9 cellular contexts compared by ENCODE assay signal in the genomic region with DNA sequence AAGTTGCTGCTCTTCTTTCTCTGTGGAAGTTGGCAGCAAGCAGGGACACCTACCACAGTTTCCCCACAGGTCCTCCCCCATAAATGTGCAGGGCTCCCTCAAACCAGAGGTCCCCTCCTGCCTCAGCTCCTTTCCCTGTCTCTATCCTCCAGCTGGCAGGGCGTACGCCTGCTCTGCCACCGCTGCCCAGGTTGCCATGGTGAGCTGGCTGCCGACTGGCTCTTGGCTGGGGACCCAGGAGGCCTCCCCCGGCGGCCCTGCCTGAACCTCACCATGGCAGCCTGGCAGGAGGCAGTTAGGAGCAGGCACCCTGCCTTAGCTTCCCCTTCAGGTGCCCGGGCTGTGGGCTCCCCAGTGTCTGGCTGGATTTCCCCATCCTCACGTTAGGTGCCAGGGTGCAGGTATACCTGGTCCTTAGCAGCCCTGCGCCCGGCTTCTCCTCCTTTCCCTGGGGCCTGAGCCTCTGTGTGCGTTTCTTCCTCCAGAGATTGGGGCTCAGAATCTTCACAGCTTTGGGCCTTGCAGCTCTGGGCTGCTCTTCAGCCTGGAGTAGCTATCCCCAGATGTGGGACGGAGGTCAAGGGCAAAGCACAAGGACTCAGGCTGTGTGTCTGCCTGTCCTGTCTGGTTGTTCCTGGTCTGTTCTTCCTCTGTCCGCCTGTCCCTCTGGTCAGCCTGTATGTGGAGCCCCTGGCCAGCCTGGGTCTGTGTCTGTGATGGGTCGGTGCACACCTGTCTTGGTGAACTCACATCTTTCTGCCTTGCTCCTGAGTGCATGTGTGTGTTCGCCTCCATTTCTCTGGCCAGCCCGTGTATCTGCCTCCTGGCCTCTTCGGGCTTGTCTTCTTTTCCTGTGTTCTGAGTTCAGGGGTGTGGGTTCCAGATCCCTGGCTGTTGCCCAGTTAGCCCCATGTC. TPM values are rescaled to one million over a fixed set of nuclear protein-coding genes. Genes with fewer than 3 reads are reported as not detected.
DNase-seq lines count a peak whose midpoint lies in the region; FAIRE-seq and TF ChIP-seq lines count a peak whose summit lies in the region.
"Had no signal": no experiment of that assay in that cellular context is flagged by ENCODE, and none has a peak within 500 bp of the region (broad histone marks: within the 10 kb centered on the region; RNA-seq: fewer than 3 reads in every experiment).

No MANE protein-coding gene starts in this region.

- H3K27ac ChIP-seq in ovary = peak overlapping the region; percentile 2 to 84
- H3K27ac ChIP-seq in kidney (ENCODE audit: low read depth in 2 of 2, low read length in 2 of 2) = peak overlapping the region in 1 of 2 donors; percentile 74
- H3K27ac ChIP-seq in Karpas-422 (ENCODE audit: low read length) = no peak overlapping the region
- H3K27ac ChIP-seq: VCaP had no signal

- peaks cover 7% of the 10 kb centered on the region; the same call in 1 of the 2 replicates for H4K20me1 ChIP-seq in Karpas-422 (ENCODE audit: insufficient read depth, low read depth, low read length)

- no peak overlapping the region for H2AFZ ChIP-seq in Karpas-422 (ENCODE audit: low read length)

- intact Hi-C loops in ovary (cut with DNase I) = no loop called here
- intact Hi-C loops in kidney (cut with DNase I) = no loop called here

- H3K9me3 ChIP-seq in ovary = no peaks in the 10 kb centered on the region
- no peaks in the 10 kb centered on the region for H3K9me3 ChIP-seq in kidney (ENCODE audit: control insufficient read depth in 1 of 2, low read length in 2 of 2)
- no peaks in the 10 kb centered on the region for H3K9me3 ChIP-seq in Karpas-422 (ENCODE audit: low read length)

- no peaks in the 10 kb centered on the region for H3K27me3 ChIP-seq in ovary
- H3K27me3 ChIP-seq in Karpas-422 (ENCODE audit: low read length) = no peaks in the 10 kb centered on the region

- WGBS in ovary, 3 donors = 37 to 43% (median 42%) methylated on average over 16 to 17 of the region's 17 CpGs

- peaks cover 46% of the 10 kb centered on the region for H3K4me1 ChIP-seq in ovary (ENCODE audit: insufficient read depth)
- peaks cover 66 to 83% of the 10 kb centered on the region in 2 donors for H3K4me1 ChIP-seq in kidney (ENCODE audit: control insufficient read depth in 1 of 2, insufficient read depth in 1 of 2, low read depth in 1 of 2, low read length in 2 of 2)
- H3K4me1 ChIP-seq in Karpas-422 (ENCODE audit: low read length) = peaks cover 34% of the 10 kb centered on the region

- TF ChIP-seq EP300 in ovary (IDR thresholded peaks at IDR 0.05) = no peak

- TF ChIP-seq CTCF in ovary (IDR thresholded peaks at IDR 0.05) (no peak), kidney (IDR thresholded peaks at IDR 0.05; ENCODE audit: borderline replicate concordance, extremely low read depth, insufficient read depth) (no peak)

- no peaks in the 10 kb centered on the region for H3K36me3 ChIP-seq in ovary
- peaks cover 16 to 34% of the 10 kb centered on the region in 2 donors for H3K36me3 ChIP-seq in kidney (ENCODE audit: control insufficient read depth in 1 of 2, insufficient read depth in 2 of 2, low read length in 2 of 2)
- no peaks in the 10 kb centered on the region for H3K36me3 ChIP-seq in Karpas-422 (ENCODE audit: insufficient read depth, low read length)

- no peaks in the 10 kb centered on the region for H3K9me2 ChIP-seq in Karpas-422 (replicated peaks; ENCODE audit: insufficient read depth, low read length)

- peaks cover 7% of the 10 kb centered on the region; the same call in 1 of the 2 replicates for H3K79me2 ChIP-seq in Karpas-422 (ENCODE audit: low read length)

- DNase-seq in DMS153 (lab: John Stamatoyannopoulos, UW) (peak; percentile 45), NCI-H446 treated with DMSO at 0.1 percent for 48 hours (lab: John Stamatoyannopoulos, UW) (peak; percentile 63), globus pallidus (ENCODE audit: low spot score) (peak; percentile 76), ovary (no peak), kidney (no peak), Karpas-422 (no peak), RPMI8226 (no peak)
- DNase-seq in stimulated activated CD8-positive, alpha-beta memory T cell treated with anti-CD3 and anti-CD28 coated beads, Interleukin-4, amount 100 ng/mL, for 48 hours = no peak

- no peak for TF ChIP-seq POLR2A in ovary (IDR thresholded peaks at IDR 0.05)

- H3K4me2 ChIP-seq in Karpas-422 (ENCODE audit: low read depth, low read length, poor library complexity, severe bottlenecking) = no peak overlapping the region

- H3K4me3 ChIP-seq in ovary = no peak overlapping the region
- H3K4me3 ChIP-seq in kidney (ENCODE audit: low read length in 2 of 2) = peak overlapping the region in 1 of 2 donors; percentile 39
- H3K4me3 ChIP-seq in Karpas-422 (ENCODE audit: low read length) = no peak overlapping the region

- peak overlapping the region in 1 of 2 donors; percentile 22 for H3K9ac ChIP-seq in kidney (ENCODE audit: low read length in 2 of 2)
- no peak overlapping the region for H3K9ac ChIP-seq in Karpas-422 (ENCODE audit: low read length)

- no peak for FAIRE-seq in kidney (lab: Jason Lieb, UNC)

RNA-seq across cellular contexts. Expression of a gene that starts 15.7 kb away (rescaled TPM):
- total RNA-seq in ovary (1 to 10 TPM in 2 of 7 donors, under 1 TPM in 3, not detected in 2; 0.66 to 1.8 (median 0.92) TPM), kidney (2.6 TPM)
- polyA plus RNA-seq in ovary (under 1 TPM in 1 of 2 donors, not detected in 1; 0.24 TPM), kidney (ENCODE audit: insufficient read depth, low read depth, low replicate concordance) (not detected)
- total RNA-seq in Karpas-422 (2014; rRNA removed; shearing (Covaris generic); ENCODE audit: low replicate concordance) = not detected in 2 replicates

RNA-seq across cellular contexts. Expression of a gene that starts 39.8 kb away (rescaled TPM):
- 100 to 1,000 TPM in 1 of 7 donors, 10 to 100 TPM in 6; 19.8 to 100 (median 62.2) TPM for total RNA-seq in ovary
- polyA plus RNA-seq in ovary = 10 to 100 TPM; 21.8 to 39.9 TPM
- total RNA-seq in kidney = 45.7 TPM
- 22.5 TPM for polyA plus RNA-seq in kidney (ENCODE audit: insufficient read depth, low read depth, low replicate concordance)
- total RNA-seq in Karpas-422 (2014; rRNA removed; shearing (Covaris generic); ENCODE audit: low replicate concordance) = 21.8 and 22.3 TPM in 2 replicates

Comparison
In these comparisons a context has a peak if more than half of its experiments do, and no peak if none do; other contexts are left out.
1. DNase-seq: peak in DMS153 (single experiment), NCI-H446 treated with DMSO at 0.1 percent for 48 hours (single experiment) and globus pallidus (single experiment); none in ovary (0 of 5), kidney (single experiment), Karpas-422 (single experiment), RPMI8226 (single experiment) and stimulated activated CD8-positive, alpha-beta memory T cell treated with anti-CD3 and anti-CD28 coated beads, Interleukin-4, amount 100 ng/mL, for 48 hours (single experiment).